Comparison of ENCODE assay signal across 8 cellular contexts in the genomic region with DNA sequence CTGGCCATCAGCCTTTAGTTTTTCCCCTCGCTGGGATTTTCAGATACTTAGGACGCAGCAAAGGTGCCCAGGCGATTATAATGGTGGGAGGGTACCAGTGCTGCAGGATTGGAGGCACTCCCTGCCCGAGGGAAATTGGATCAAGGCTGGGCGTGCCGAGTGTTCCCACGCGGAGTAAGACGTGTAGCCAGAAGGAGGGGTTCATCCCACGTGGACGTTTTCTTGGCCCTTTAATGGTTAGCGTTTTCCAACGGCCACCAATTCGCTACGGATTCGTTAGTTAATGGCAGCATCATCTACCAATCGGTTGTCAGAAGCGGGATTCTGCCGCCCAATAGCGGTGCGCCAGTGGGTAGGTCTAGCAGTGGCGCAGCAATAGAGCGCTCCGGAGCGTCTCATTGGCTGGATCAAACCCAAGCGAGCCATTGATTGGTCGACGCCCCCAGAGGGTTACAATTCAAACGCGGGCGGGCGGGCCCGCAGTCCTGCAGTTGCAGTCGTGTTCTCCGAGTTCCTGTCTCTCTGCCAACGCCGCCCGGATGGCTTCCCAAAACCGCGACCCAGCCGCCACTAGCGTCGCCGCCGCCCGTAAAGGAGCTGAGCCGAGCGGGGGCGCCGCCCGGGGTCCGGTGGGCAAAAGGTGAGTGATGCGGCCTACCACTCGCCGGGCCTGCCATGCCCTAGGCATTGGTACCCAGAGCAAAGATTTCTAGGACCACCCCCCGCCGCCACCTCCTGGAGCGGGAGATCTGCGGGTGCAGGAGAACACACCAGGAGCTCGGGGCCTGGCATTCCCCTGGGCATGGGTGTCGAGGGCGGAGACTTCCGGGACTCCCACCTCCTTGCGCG. TPM values are rescaled to one million over a fixed set of nuclear protein-coding genes. Genes with fewer than 3 reads are reported as not detected.
DNase-seq lines count a peak whose midpoint lies in the region; ATAC-seq and TF ChIP-seq lines count a peak whose summit lies in the region.

Gene UBE2C (plus strand): TSS at position 488 of the 849 bp plus-strand sequence. CDS start 52 bp downstream, at position 540.

- H3K27ac ChIP-seq in KMS-11 (peak within 1 kb of the TSS; percentile 43; the same call in 1 of the 2 replicates), Panc1 (ENCODE audit: low read length) (peak within 1 kb of the TSS; percentile 97), esophagus squamous epithelium (peak within 1 kb of the TSS; percentile 42 to 76 (median 70))

- H3K36me3 ChIP-seq in KMS-11 (ENCODE audit: insufficient read depth) = peaks cover 9% of the 10 kb centered on the region; the same call in 1 of the 2 replicates
- H3K36me3 ChIP-seq in Panc1 (ENCODE audit: control insufficient read depth, insufficient read depth, low read length) = peaks cover 11% of the 10 kb centered on the region
- H3K36me3 ChIP-seq in esophagus squamous epithelium = peaks cover 7 to 43% (median 32%) of the 10 kb centered on the region in 3 donors

- TF ChIP-seq POLR2A in esophagus squamous epithelium (IDR thresholded peaks at IDR 0.05) = peak in 1 of 4 donors; percentile 42

- peak; percentile 95 for ATAC-seq in GM21723 (IDR thresholded peaks at IDR 0.05; ENCODE audit: unreplicated experiment)
- peak; percentile 97 for ATAC-seq in Panc1

- H2AFZ ChIP-seq in KMS-11 (ENCODE audit: low read depth) = peak within 1 kb of the TSS; percentile 59

- peak within 1 kb of the TSS; percentile 96 for H3K4me2 ChIP-seq in KMS-11

- no peaks in the 10 kb centered on the region for H4K20me1 ChIP-seq in KMS-11 (ENCODE audit: insufficient read depth)

- in situ Hi-C loops in Panc1 (cut with HindIII; ENCODE audit: low pct_unique_long_range_greater_than_20kb, low sequenced_read_pairs) = no loop called here

- no peak for TF ChIP-seq CTCF in KMS-11 (conservative IDR thresholded peaks at IDR 0.05; ENCODE audit: low read depth, low read length)
- TF ChIP-seq CTCF in Panc1 (IDR thresholded peaks at IDR 0.05) = no peak
- no peak for TF ChIP-seq CTCF in esophagus squamous epithelium (IDR thresholded peaks at IDR 0.05)

- peaks cover 15% of the 10 kb centered on the region for H3K79me2 ChIP-seq in KMS-11 (ENCODE audit: insufficient read depth, low read depth)

- CTCF ChIA-PET in Panc1 (lab: Charles Lee) = no interaction called here

- H3K9me3 ChIP-seq in Panc1 (ENCODE audit: control insufficient read depth, insufficient read depth, low read depth, low read length) (no peaks in the 10 kb centered on the region), esophagus squamous epithelium (no peaks in the 10 kb centered on the region)

- H3K9ac ChIP-seq in KMS-11 = peak within 1 kb of the TSS; percentile 71

- WGBS in esophagus squamous epithelium, 2 donors = 0 to 2% methylated on average over 8 to 22 of the region's 65 CpGs

- peaks cover 9% of the 10 kb centered on the region for H3K4me1 ChIP-seq in KMS-11 (ENCODE audit: low read depth, poor library complexity, severe bottlenecking)
- peaks cover 31% of the 10 kb centered on the region for H3K4me1 ChIP-seq in Panc1 (ENCODE audit: control insufficient read depth, insufficient read depth, low read length)
- H3K4me1 ChIP-seq in esophagus squamous epithelium = peaks cover 8 to 32% (median 12%) of the 10 kb centered on the region in 3 donors

- H3K27me3 ChIP-seq in KMS-11 (ENCODE audit: insufficient read depth, low read depth) (no peaks in the 10 kb centered on the region), Panc1 (ENCODE audit: control insufficient read depth, insufficient read depth, low read length) (no peaks in the 10 kb centered on the region), esophagus squamous epithelium (no peaks in the 10 kb centered on the region)

- H3K4me3 ChIP-seq in KMS-11 (IDR thresholded peaks at IDR 0.05; ENCODE audit: insufficient read depth, low read depth, low read length) (no peak within 1 kb of the TSS), Panc1 (ENCODE audit: low read depth in 2 of 2, low read length in 2 of 2) (peak within 1 kb of the TSS; percentile 61 to 79), esophagus squamous epithelium (peak within 1 kb of the TSS; percentile 60 to 79 (median 65))

- POLR2A ChIA-PET in Panc1 (lab: Charles Lee) = interaction anchor here (0.6 kb wide), 1 partner anchor 372 kb away, joined by 8 read pairs; no protein-coding TSS in a partner anchor

- intact Hi-C loops in Panc1 (cut with micrococcal nuclease; ENCODE audit: unreplicated experiment) (no loop called here), esophagus squamous epithelium (cut with DNase I) (loop anchor here (10.0 kb wide), 1 partner anchor 152 kb away; no protein-coding TSS in a partner anchor)

- DNase-seq in DMS53 (lab: John Stamatoyannopoulos, UW) (peak; percentile 100), Panc1 (ENCODE audit: low read depth, low spot score) (peak; percentile 100), esophagus squamous epithelium (lab: John Stamatoyannopoulos, UW) (peak; percentile 84), myocyte (ENCODE audit: low read depth) (peak; percentile 100)
- peak; percentile 95 to 96 for DNase-seq in activated T-cell treated with anti-CD3 and anti-CD28 coated beads, Interleukin-2, amount 50 U/mL, for 48 hours
- peak; percentile 88 to 93 for DNase-seq in stimulated activated CD8-positive, alpha-beta memory T cell treated with anti-CD3 and anti-CD28 coated beads, Interleukin-7, amount 100 ng/mL, for 4 hours (ENCODE audit: low read depth in 2 of 2)

- no TSS peak for BruUV-seq in Panc1 (replicated peaks; lab: Mats Ljungman, UMichigan)

RNA-seq across cellular contexts. Expression of gene UBE2C, which starts in this region (rescaled TPM):
- total RNA-seq in Panc1 (2021; ENCODE audit: unreplicated experiment) (173 TPM), esophagus squamous epithelium (10 to 100 TPM; 17.4 to 54.4 (median 31.2) TPM), myocyte (1.8 and 2.4 TPM in 2 replicates)
- 116 TPM for polyA plus RNA-seq in Panc1 (2012; ENCODE audit: insufficient read length)
- 0.67 TPM for polyA plus RNA-seq in myocyte (2012)

Comparison
In these comparisons a context has a peak if more than half of its experiments do, and no peak if none do; other contexts are left out.
1. H3K27ac ChIP-seq: peak in every context shown above with its lines; median percentile 97 in Panc1; 70 in esophagus squamous epithelium; 43 in KMS-11.